18 cellular contexts compared by ENCODE assay signal in the genomic region with DNA sequence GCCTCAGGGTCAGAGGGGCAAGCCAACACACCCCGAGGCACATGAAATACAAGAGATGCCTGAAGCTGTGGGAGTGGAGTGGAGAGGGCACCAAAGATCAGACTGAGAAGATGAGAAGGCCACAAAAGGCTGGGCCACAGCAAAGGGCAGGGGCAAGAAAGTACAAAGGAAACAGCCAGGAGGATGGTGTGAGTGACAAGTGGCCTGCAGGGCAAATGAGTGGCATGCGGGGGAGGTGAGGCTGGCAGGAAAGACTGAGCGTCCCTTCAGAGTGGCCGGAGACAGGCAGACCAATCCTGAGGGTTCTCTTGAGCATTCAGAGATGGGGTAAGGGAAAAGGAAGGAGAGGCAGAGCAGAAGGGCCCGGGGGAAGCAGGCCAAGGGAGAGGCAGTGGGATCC. TPM values are rescaled to one million over a fixed set of nuclear protein-coding genes. Genes with fewer than 3 reads are reported as not detected.
"Had no signal": no experiment of that assay in that cellular context is flagged by ENCODE, and none has a peak within 500 bp of the region (broad histone marks: within the 10 kb centered on the region; RNA-seq: fewer than 3 reads in every experiment).

No MANE protein-coding gene starts in this region.

- H3K27me3 Mint-ChIP-seq: activated CD4-positive, alpha-beta memory T cell treated with anti-CD3 and anti-CD28 coated beads for 36 hours had no signal

- H3K4me3 ChIP-seq: esophagus muscularis mucosa, right atrium auricular region, skin epidermis had no signal

- H3K27ac ChIP-seq: neutrophil, right atrium auricular region had no signal

- H3K9me3 Mint-ChIP-seq: activated CD4-positive, alpha-beta memory T cell treated with anti-CD3 and anti-CD28 coated beads for 36 hours; activated T-helper 1 cell treated with anti-CD3 and anti-CD28 coated beads, Interleukin-12 subunit alpha, Interleukin-12 subunit beta, Interleukin-2, Interleukin-4 antibody, amounts not matched to agents 30 ng/mL and 10 ng/mL and 1 ng/mL, durations not matched to agents 14 hours and 24 hours and 36 hours; T-helper 2 cell treated with Interferon-gamma antibody and Interleukin-4, amounts not matched to agents 5 μg/mL and 100 μg/mL, for 36 hours had no signal

- ATAC-seq: left colon had no signal

- H3K27me3 ChIP-seq: esophagus muscularis mucosa, neutrophil, right atrium auricular region had no signal

- DNase-seq: activated CD4-positive, alpha-beta memory T cell treated with anti-CD3 and anti-CD28 coated beads for 36 hours; activated CD4-positive, alpha-beta T cell treated with anti-CD3 and anti-CD28 coated beads for 1 hour; activated CD8-positive, alpha-beta memory T cell treated with anti-CD3 and anti-CD28 coated beads, Interleukin-2, amount 50 U/mL, for 4 hours; activated naive CD4-positive, alpha-beta T cell treated with anti-CD3 and anti-CD28 coated beads, Interleukin-2, amount 50 U/mL, for 16 hours; cerebellar nuclear complex; left colon; posterior cingulate gyrus; trophoblast cell had no signal

- H3K27ac Mint-ChIP-seq: activated CD4-positive, alpha-beta memory T cell treated with anti-CD3 and anti-CD28 coated beads for 36 hours; activated T-helper 1 cell treated with anti-CD3 and anti-CD28 coated beads, Interleukin-12 subunit alpha, Interleukin-12 subunit beta, Interleukin-2, Interleukin-4 antibody, amounts not matched to agents 30 ng/mL and 10 ng/mL and 1 ng/mL, durations not matched to agents 14 hours and 24 hours and 36 hours; T-helper 2 cell treated with Interferon-gamma antibody and Interleukin-4, amounts not matched to agents 5 μg/mL and 100 μg/mL, for 36 hours had no signal

- H3K9me3 ChIP-seq: esophagus muscularis mucosa, neutrophil, right atrium auricular region had no signal

- H3K4me3 Mint-ChIP-seq: activated CD4-positive, alpha-beta memory T cell treated with anti-CD3 and anti-CD28 coated beads for 36 hours; activated T-helper 1 cell treated with anti-CD3 and anti-CD28 coated beads, Interleukin-12 subunit alpha, Interleukin-12 subunit beta, Interleukin-2, Interleukin-4 antibody, amounts not matched to agents 30 ng/mL and 10 ng/mL and 1 ng/mL, durations not matched to agents 14 hours and 24 hours and 36 hours; T-helper 2 cell treated with Interferon-gamma antibody and Interleukin-4, amounts not matched to agents 5 μg/mL and 100 μg/mL, for 36 hours had no signal

RNA-seq across cellular contexts. Expression of a gene that starts 23.2 kb away (rescaled TPM):
- total RNA-seq: dermis microvascular lymphatic vessel endothelial cell, fibroblast of villous mesenchyme, lung microvascular endothelial cell, right atrium auricular region had no signal

RNA-seq across cellular contexts. Expression of a gene that starts 29.2 kb away (rescaled TPM):
- total RNA-seq: activated CD4-positive, alpha-beta memory T cell treated with anti-CD3 and anti-CD28 coated beads for 36 hours; activated T-helper 1 cell treated with anti-CD3 and anti-CD28 coated beads, Interleukin-12 subunit alpha, Interleukin-12 subunit beta, Interleukin-2, Interleukin-4 antibody, amounts not matched to agents 30 ng/mL and 10 ng/mL and 1 ng/mL, durations not matched to agents 14 hours and 24 hours and 36 hours; dermis microvascular lymphatic vessel endothelial cell; esophagus muscularis mucosa; fibroblast of villous mesenchyme; left colon; lung microvascular endothelial cell; right atrium auricular region; subcutaneous adipose tissue had no signal
